In the genomic region with DNA sequence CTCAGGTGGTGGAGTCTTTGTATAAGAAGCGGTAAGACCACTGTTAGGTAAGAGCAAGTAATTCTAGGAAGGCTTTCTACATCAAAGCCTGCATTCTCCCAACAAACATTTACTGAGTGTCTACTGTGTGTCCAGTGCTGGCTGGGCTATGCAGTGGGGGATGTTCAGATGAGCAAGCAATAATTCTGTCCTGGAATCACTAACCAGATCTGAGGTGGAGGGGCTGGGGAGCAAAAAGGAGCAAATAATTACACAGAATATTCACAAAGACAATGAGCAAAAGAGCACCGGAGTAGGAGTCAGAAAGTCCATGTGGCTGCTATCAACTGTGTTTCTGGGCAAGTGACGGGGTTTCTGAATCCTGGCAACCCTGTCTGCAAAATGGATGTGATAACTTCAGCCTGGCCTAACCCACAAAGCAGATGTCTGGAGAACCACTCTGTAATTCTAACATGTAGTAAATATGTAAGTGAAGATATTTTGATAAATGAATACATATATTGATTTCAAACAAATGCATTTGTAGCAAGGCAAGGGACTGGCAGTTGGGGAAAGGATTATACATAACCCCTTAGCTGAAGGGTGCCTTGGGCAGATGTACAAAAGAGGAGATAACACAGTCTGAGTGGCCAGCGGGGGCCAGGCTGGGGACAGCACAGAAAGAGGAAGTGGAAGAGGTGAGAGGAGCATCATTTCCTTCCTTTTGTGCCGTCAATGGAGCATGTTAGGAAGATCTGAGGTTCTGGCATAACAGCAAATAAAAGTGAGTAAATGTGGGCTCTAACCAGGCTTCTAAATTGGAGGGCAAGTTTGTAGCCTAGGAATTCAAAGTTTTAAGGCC, we compare ENCODE assay signal across 8 cellular contexts.
DNase-seq lines count a peak whose midpoint lies in the region; FAIRE-seq and TF ChIP-seq lines count a peak whose summit lies in the region.

No MANE protein-coding gene starts in this region.

- H3K27ac ChIP-seq in skin epidermis = peak overlapping the region in 16 of 21 experiments; percentile 11 to 92 (median 68)

- DNase-seq in GM19239 (ENCODE audit: insufficient read length, low spot score) = peak; percentile 16
- peak; percentile 88 for DNase-seq in MV-4-11 (lab: John Stamatoyannopoulos, UW)
- peak; percentile 56 to 61 for DNase-seq in erythroblast (lab: John Stamatoyannopoulos, UW)
- no peak for DNase-seq in inferior parietal cortex (ENCODE audit: extremely low spot score)
- no peak for DNase-seq in NCI-H2081 (lab: John Stamatoyannopoulos, UW)
- DNase-seq in HPDE6-E6E7 (ENCODE audit: extremely low spot score) = no peak
- no peak for DNase-seq in NCI-H146 treated with DMSO at 0.1 percent for 48 hours (lab: John Stamatoyannopoulos, UW; ENCODE audit: unreplicated experiment)

- H3K4me3 ChIP-seq in skin epidermis = no peak overlapping the region

- FAIRE-seq in GM19239 (lab: Jason Lieb, UNC) = no peak

- no peak for TF ChIP-seq POLR2A in erythroblast (IDR thresholded peaks at IDR 0.05; ENCODE audit: low read length)

Comparison
In these comparisons a context has a peak if more than half of its experiments do, and no peak if none do; other contexts are left out.
1. DNase-seq: peak in GM19239 (single experiment), MV-4-11 (single experiment) and erythroblast (2 of 2); none in inferior parietal cortex (single experiment), NCI-H2081 (0 of 2), HPDE6-E6E7 (single experiment) and NCI-H146 treated with DMSO at 0.1 percent for 48 hours (single experiment).